8 cellular contexts compared by ENCODE assay signal in genomic region chr15:52208306-52208946, GRCh38. TPM values are rescaled to one million over a fixed set of nuclear protein-coding genes. Genes with fewer than 3 reads are reported as not detected.
A peak's percentile ranks its signal among the peaks of the same experiment; 100 is the strongest.
DNase-seq lines count a peak whose midpoint lies in the region; ATAC-seq and TF ChIP-seq lines count a peak whose summit lies in the region.

No MANE protein-coding gene starts in this region.

- H3K9me3 Mint-ChIP-seq in activated naive CD8-positive, alpha-beta T cell treated with anti-CD3 and anti-CD28 coated beads for 36 hours, result no peaks in the 10 kb centered on the region

- H3K27ac ChIP-seq in KMS-11 (no peak overlapping the region), right atrium auricular region (no peak overlapping the region)

- no peak overlapping the region for H2AFZ ChIP-seq in KMS-11 (ENCODE audit: low read depth)

- no peaks in the 10 kb centered on the region for H3K27me3 ChIP-seq in KMS-11 (ENCODE audit: insufficient read depth, low read depth)
- no peaks in the 10 kb centered on the region for H3K27me3 ChIP-seq in right atrium auricular region

- H3K36me3 Mint-ChIP-seq in activated naive CD8-positive, alpha-beta T cell treated with anti-CD3 and anti-CD28 coated beads for 36 hours, result no peaks in the 10 kb centered on the region

- peak; percentile 74 for ATAC-seq in GM21528 (IDR thresholded peaks at IDR 0.05; ENCODE audit: low FRiP score, unreplicated experiment)

- H3K4me2 ChIP-seq in KMS-11, result no peak overlapping the region

- no peak overlapping the region for H3K9ac ChIP-seq in KMS-11

- H3K4me3 ChIP-seq in KMS-11 (IDR thresholded peaks at IDR 0.05; ENCODE audit: insufficient read depth, low read depth, low read length), result no peak overlapping the region
- H3K4me3 ChIP-seq in right atrium auricular region, result no peak overlapping the region

- no peaks in the 10 kb centered on the region for H4K20me1 ChIP-seq in KMS-11 (ENCODE audit: insufficient read depth)

- H3K27ac Mint-ChIP-seq in activated naive CD8-positive, alpha-beta T cell treated with anti-CD3 and anti-CD28 coated beads for 36 hours, result no peak overlapping the region

- H3K9me3 ChIP-seq in right atrium auricular region, result no peaks in the 10 kb centered on the region

- H3K4me3 Mint-ChIP-seq in activated naive CD8-positive, alpha-beta T cell treated with anti-CD3 and anti-CD28 coated beads for 36 hours, result no peak overlapping the region

- no peaks in the 10 kb centered on the region for H3K4me1 Mint-ChIP-seq in activated naive CD8-positive, alpha-beta T cell treated with anti-CD3 and anti-CD28 coated beads for 36 hours

- no peaks in the 10 kb centered on the region for H3K79me2 ChIP-seq in KMS-11 (ENCODE audit: insufficient read depth, low read depth)

- peak; percentile 92 for TF ChIP-seq CTCF in KMS-11 (conservative IDR thresholded peaks at IDR 0.05; ENCODE audit: low read depth, low read length)
- peak; percentile 31 to 66 for TF ChIP-seq CTCF in right atrium auricular region (IDR thresholded peaks at IDR 0.05)

- H3K4me1 ChIP-seq in KMS-11 (ENCODE audit: low read depth, poor library complexity, severe bottlenecking), result no peaks in the 10 kb centered on the region
- no peaks in the 10 kb centered on the region for H3K4me1 ChIP-seq in right atrium auricular region

- DNase-seq in DMS53 treated with DMSO at 0.1 percent for 48 hours (lab: John Stamatoyannopoulos, UW; ENCODE audit: unreplicated experiment) (peak; percentile 18), SKM-1 treated with dmso at 0.1 percent for 144 hours (lab: John Stamatoyannopoulos, UW; ENCODE audit: unreplicated experiment) (peak; percentile 75), right atrium auricular region (ENCODE audit: low spot score) (peak; percentile 69), DMS79 treated with DMSO at 0.1 percent for 48 hours (lab: John Stamatoyannopoulos, UW) (no peak)
- DNase-seq in activated naive CD8-positive, alpha-beta T cell treated with anti-CD3 and anti-CD28 coated beads for 36 hours, result peak; percentile 67
- peak; percentile 35 to 73 for DNase-seq in stimulated activated CD4-positive, alpha-beta T cell treated with anti-CD3 and anti-CD28 coated beads, Interleukin-12 subunit alpha, Interleukin-12 subunit beta, amount 100 ng/mL, for 24 hours (ENCODE audit: low read depth in 2 of 2)

- no peaks in the 10 kb centered on the region for H3K36me3 ChIP-seq in KMS-11 (ENCODE audit: insufficient read depth)
- peaks cover 23% of the 10 kb centered on the region for H3K36me3 ChIP-seq in right atrium auricular region

- no peaks in the 10 kb centered on the region for H3K27me3 Mint-ChIP-seq in activated naive CD8-positive, alpha-beta T cell treated with anti-CD3 and anti-CD28 coated beads for 36 hours

RNA-seq across cellular contexts. Expression of gene GNB5, which starts 17.2 kb away (rescaled TPM):
- total RNA-seq in activated naive CD8-positive, alpha-beta T cell treated with anti-CD3 and anti-CD28 coated beads for 36 hours, result 10 to 100 TPM; 14.5 to 16.2 TPM
- total RNA-seq in right atrium auricular region, result 10 to 100 TPM; 30.1 to 38.5 TPM
